Comparison of ENCODE assay signal across 17 cellular contexts in genomic region chr12:105426766-105427165, GRCh38.
DNase-seq lines count a peak whose midpoint lies in the region; ATAC-seq, FAIRE-seq and TF ChIP-seq lines count a peak whose summit lies in the region.
"Had no signal": no experiment of that assay in that cellular context is flagged by ENCODE, and none has a peak within 500 bp of the region (broad histone marks: within the 10 kb centered on the region; RNA-seq: fewer than 3 reads in every experiment).

No MANE protein-coding gene starts in this region.

- no peaks in the 10 kb centered on the region for H3K9me3 ChIP-seq in hepatocyte (ENCODE audit: low read depth)
- no peaks in the 10 kb centered on the region for H3K9me3 ChIP-seq in liver (ENCODE audit: control insufficient read depth in 4 of 4, low read length in 3 of 4)
- H3K9me3 ChIP-seq in small intestine (ENCODE audit: control insufficient read depth, low read depth) = no peaks in the 10 kb centered on the region
- no peaks in the 10 kb centered on the region for H3K9me3 ChIP-seq in gastrocnemius medialis

- H3K4me2 ChIP-seq in hepatocyte = peak overlapping the region; percentile 39
- H3K4me2 ChIP-seq: BLaER1 treated with 17β-estradiol and CSF1 and Interleukin-3, amounts not matched to agents 10 nM and 100 nM had no signal

- H3K79me2 ChIP-seq in hepatocyte = no peaks in the 10 kb centered on the region

- H3K36me3 ChIP-seq in hepatocyte (replicated peaks; ENCODE audit: insufficient read depth, low read depth) (no peaks in the 10 kb centered on the region), liver (ENCODE audit: control insufficient read depth in 4 of 4, insufficient read depth in 3 of 4, low read depth in 1 of 4, low read length in 3 of 4) (no peaks in the 10 kb centered on the region), small intestine (ENCODE audit: control insufficient read depth in 2 of 2, insufficient read depth in 2 of 2, low read length in 2 of 2) (no peaks in the 10 kb centered on the region), gastrocnemius medialis (no peaks in the 10 kb centered on the region)
- H3K36me3 ChIP-seq: BLaER1 treated with 17β-estradiol and CSF1 and Interleukin-3, amounts not matched to agents 10 nM and 100 nM had no signal

- no peak overlapping the region for H2AFZ ChIP-seq in hepatocyte

- intact Hi-C loops in gastrocnemius medialis (cut with DNase I; ENCODE audit: low total_unique reads) = no loop called here

- H3K9me2 ChIP-seq in hepatocyte (replicated peaks; ENCODE audit: insufficient read depth) = no peaks in the 10 kb centered on the region

- no peak for TF ChIP-seq POLR2A in gastrocnemius medialis (IDR thresholded peaks at IDR 0.05)

- TF ChIP-seq CTCF in hepatocyte (IDR thresholded peaks at IDR 0.05; ENCODE audit: poor library complexity) = no peak
- no peak for TF ChIP-seq CTCF in liver (IDR thresholded peaks at IDR 0.05; ENCODE audit: low read depth, low read length, missing input control)
- no peak for TF ChIP-seq CTCF in gastrocnemius medialis (IDR thresholded peaks at IDR 0.05 in 4 of 5, conservative IDR thresholded peaks at IDR 0.05 in 1 of 5)

- TF ChIP-seq RAD21 in liver (IDR thresholded peaks at IDR 0.05) = peak in 1 of 2 donors; percentile 7

- no peak overlapping the region for H3K9ac ChIP-seq in liver (ENCODE audit: low read depth in 1 of 2, low read length in 2 of 2)
- H3K9ac ChIP-seq: BLaER1 treated with 17β-estradiol and CSF1 and Interleukin-3, amounts not matched to agents 10 nM and 100 nM had no signal

- ATAC-seq in gastrocnemius medialis = no peak
- ATAC-seq: CD8-positive, alpha-beta T cell had no signal

- peak; percentile 53 for DNase-seq in HuH-7 (ENCODE audit: low spot score)
- DNase-seq in hepatocyte (ENCODE audit: low spot score) = no peak
- DNase-seq in small intestine = peak; percentile 10
- no peak for DNase-seq in central memory CD4-positive, alpha-beta T cell
- DNase-seq in OCI-M1 (lab: John Stamatoyannopoulos, UW) = no peak
- DNase-seq in gastrocnemius medialis = no peak
- DNase-seq: Calu3; CD8-positive, alpha-beta T cell; H9; KG1 had no signal

- no peak for FAIRE-seq in small intestine (lab: Jason Lieb, UNC)
- FAIRE-seq: G401.6, GM12891, GM18507, H1 had no signal

- no peaks in the 10 kb centered on the region for H4K20me1 ChIP-seq in hepatocyte (ENCODE audit: insufficient read depth, poor library complexity, severe bottlenecking)
- H4K20me1 ChIP-seq: BLaER1 treated with 17β-estradiol and CSF1 and Interleukin-3, amounts not matched to agents 10 nM and 100 nM had no signal

- WGBS in hepatocyte (ENCODE audit: low lambda C conversion rate, missing lambda C conversion rate) = 64% methylated on average over 3 of the region's 3 CpGs
- WGBS in liver = 36% methylated on average over 3 of the region's 3 CpGs
- 26 to 65% (median 28%) methylated on average over 3 of the region's 3 CpGs for WGBS in small intestine, 3 donors

- no peaks in the 10 kb centered on the region for H3K4me1 ChIP-seq in hepatocyte (ENCODE audit: insufficient read depth)
- peaks cover 0 to 9% (median 5%) of the 10 kb centered on the region in 4 donors for H3K4me1 ChIP-seq in liver (ENCODE audit: control insufficient read depth in 4 of 4, insufficient read depth in 4 of 4, low read length in 3 of 4)
- H3K4me1 ChIP-seq in small intestine (ENCODE audit: control insufficient read depth in 2 of 2, insufficient read depth in 1 of 2, low read depth in 1 of 2, low read length in 1 of 2) = no peaks in the 10 kb centered on the region
- H3K4me1 ChIP-seq in gastrocnemius medialis = no peaks in the 10 kb centered on the region
- H3K4me1 ChIP-seq: BLaER1 treated with 17β-estradiol and CSF1 and Interleukin-3, amounts not matched to agents 10 nM and 100 nM had no signal

- no peak overlapping the region for H3K4me3 ChIP-seq in hepatocyte
- H3K4me3 ChIP-seq in liver (ENCODE audit: low read depth in 1 of 3, low read length in 3 of 3) = no peak overlapping the region
- no peak overlapping the region for H3K4me3 ChIP-seq in small intestine (ENCODE audit: low read depth in 1 of 2, low read length in 2 of 2)
- no peak overlapping the region for H3K4me3 ChIP-seq in gastrocnemius medialis
- H3K4me3 ChIP-seq: BLaER1 treated with 17β-estradiol and CSF1 and Interleukin-3, amounts not matched to agents 10 nM and 100 nM had no signal

- H3K27me3 ChIP-seq in hepatocyte (no peaks in the 10 kb centered on the region), liver (ENCODE audit: control insufficient read depth in 4 of 4, insufficient read depth in 4 of 4, low read length in 3 of 4) (no peaks in the 10 kb centered on the region), small intestine (ENCODE audit: control insufficient read depth in 2 of 2, insufficient read depth in 2 of 2, low read length in 2 of 2) (no peaks in the 10 kb centered on the region), gastrocnemius medialis (no peaks in the 10 kb centered on the region)
- H3K27me3 ChIP-seq: BLaER1 treated with 17β-estradiol and CSF1 and Interleukin-3, amounts not matched to agents 10 nM and 100 nM had no signal

- H3K27ac ChIP-seq in hepatocyte (no peak overlapping the region), liver (ENCODE audit: low read depth in 1 of 2, low read length in 2 of 2) (no peak overlapping the region), small intestine (ENCODE audit: low read depth in 1 of 2, low read length in 1 of 2) (no peak overlapping the region), gastrocnemius medialis (no peak overlapping the region)
- H3K27ac ChIP-seq: BLaER1 treated with 17β-estradiol and CSF1 and Interleukin-3, amounts not matched to agents 10 nM and 100 nM; HL-60 had no signal

- in situ Hi-C loops in gastrocnemius medialis (cut with MboI; ENCODE audit: low sequenced_read_pairs in 4 of 4) = loop anchor here in 3 of 4 donors (10.0 kb wide), 2 partner anchors 708 to 798 kb away; partner anchors contain the start of gene NUAK1 (in 1 of the 3)

TF ChIP-seq in liver, 16 proteins besides CTCF, POLR2A, EP300 and RAD21:
- TF ChIP-seq FOXA2 (IDR thresholded peaks at IDR 0.05) (no peak), YY1 (IDR thresholded peaks at IDR 0.05) (peak; percentile 20), SP1 (IDR thresholded peaks at IDR 0.05) (peak; percentile 18), ZBTB33 (IDR thresholded peaks at IDR 0.05) (no peak)
- TF ChIP-seq, protein P1, sequence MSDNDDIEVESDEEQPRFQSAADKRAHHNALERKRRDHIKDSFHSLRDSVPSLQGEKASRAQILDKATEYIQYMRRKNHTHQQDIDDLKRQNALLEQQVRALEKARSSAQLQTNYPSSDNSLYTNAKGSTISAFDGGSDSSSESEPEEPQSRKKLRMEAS (IDR thresholded peaks at IDR 0.05) = no peak
TF ChIP-seq in liver: peak in this region for 2.

Comparison
In these comparisons a context has a peak if more than half of its experiments do, and no peak if none do; other contexts are left out.
1. DNase-seq: peak in HuH-7 (single experiment) and small intestine (single experiment); none in hepatocyte (single experiment), central memory CD4-positive, alpha-beta T cell (single experiment), OCI-M1 (single experiment) and gastrocnemius medialis (0 of 2).